1 cellular context compared by ENCODE assay signal in genomic region chr13:46181799-46182490, GRCh38.
TF ChIP-seq lines count a peak whose summit lies in the region.

Gene LCP1, minus strand, starts transcription at chr13:46182177. Its CDS starts 22,515 bp downstream, at chr13:46159662.

TF ChIP-seq in GM12878, 131 proteins besides CTCF, POLR2A, EP300 and RAD21 (continued from another document and continues in another):
- no peak for TF ChIP-seq BCLAF1 (IDR thresholded peaks at IDR 0.05)
- 0 out of 2 replicates have a peak, but pooled peaks have one; percentile 52 for TF ChIP-seq PAX8 (IDR thresholded peaks at IDR 0.05)
- peak; percentile 90 for TF ChIP-seq ZNF687 (IDR thresholded peaks at IDR 0.05)
- TF ChIP-seq RBBP5 (conservative IDR thresholded peaks at IDR 0.05), result no peak
- no peak for TF ChIP-seq SUPT20H (IDR thresholded peaks at IDR 0.05; ENCODE audit: borderline replicate concordance, control insufficient read depth, low read depth, low read length)
- TF ChIP-seq TAF1 (IDR thresholded peaks at IDR 0.05; ENCODE audit: borderline replicate concordance, low read depth, low read length), result peak; percentile 97
- no peak for TF ChIP-seq HCFC1 (IDR thresholded peaks at IDR 0.05; ENCODE audit: low read length)
- no peak for TF ChIP-seq ASH2L (IDR thresholded peaks at IDR 0.05; ENCODE audit: borderline replicate concordance, low read depth)
- TF ChIP-seq JUNB (IDR thresholded peaks at IDR 0.05), result peak; percentile 54
- TF ChIP-seq E2F8 (IDR thresholded peaks at IDR 0.05; ENCODE audit: low read depth, partially characterized antibody), result no peak
- TF ChIP-seq MLLT1 (IDR thresholded peaks at IDR 0.05), result peak; percentile 98
- peak; percentile 96 for TF ChIP-seq POU2F2 (IDR thresholded peaks at IDR 0.05; ENCODE audit: borderline replicate concordance, low read depth, low read length)
- TF ChIP-seq TBL1XR1 (IDR thresholded peaks at IDR 0.05; ENCODE audit: low read depth, low read length), result 0 out of 2 replicates have a peak, but pooled peaks have one; percentile 13
- no peak for TF ChIP-seq NRF1 (conservative IDR thresholded peaks at IDR 0.05; ENCODE audit: low read depth, low read length)
- no peak for TF ChIP-seq SREBF2 (IDR thresholded peaks at IDR 0.05; ENCODE audit: low read length)
- no peak for TF ChIP-seq STAT1 (conservative IDR thresholded peaks at IDR 0.05)
- no peak for TF ChIP-seq TCF12 (IDR thresholded peaks at IDR 0.05; ENCODE audit: low read depth, low read length)
- no peak for TF ChIP-seq HDAC6 (IDR thresholded peaks at IDR 0.05; ENCODE audit: unreplicated experiment)
- peak; percentile 100 for TF ChIP-seq PML (IDR thresholded peaks at IDR 0.05; ENCODE audit: low read length)
- TF ChIP-seq ZNF217 (IDR thresholded peaks at IDR 0.05), result no peak
- no peak; the same call in 1 of the 2 replicates for TF ChIP-seq GATAD2B (conservative IDR thresholded peaks at IDR 0.05; ENCODE audit: low read depth)
- 0 out of 2 replicates have a peak, but pooled peaks have one; percentile 14 for TF ChIP-seq RCOR1 (conservative IDR thresholded peaks at IDR 0.05; ENCODE audit: low read depth, low read length)
- 0 out of 2 replicates have a peak, but pooled peaks have one; percentile 17 for TF ChIP-seq RB1 (IDR thresholded peaks at IDR 0.05; ENCODE audit: borderline replicate concordance)
- no peak for TF ChIP-seq FOXK2 (IDR thresholded peaks at IDR 0.05)
- no peak for TF ChIP-seq STAT3 (IDR thresholded peaks at IDR 0.05; ENCODE audit: low read depth, low read length)
- 0 out of 2 replicates have a peak, but pooled peaks have one; percentile 31 for TF ChIP-seq EED (IDR thresholded peaks at IDR 0.05; ENCODE audit: low read depth)
- peak; percentile 12 for TF ChIP-seq SP1 (IDR thresholded peaks at IDR 0.05; ENCODE audit: low read depth, low read length)
- TF ChIP-seq POLR2AphosphoS5 (IDR thresholded peaks at IDR 0.05; ENCODE audit: low read length), result peak; percentile 100
- peak; percentile 51; the same call in 1 of the 2 replicates for TF ChIP-seq ATF2 (IDR thresholded peaks at IDR 0.05; ENCODE audit: low read length)
- peak; percentile 47; the same call in 1 of the 2 replicates for TF ChIP-seq ZBTB40 (IDR thresholded peaks at IDR 0.05; ENCODE audit: borderline replicate concordance)
- TF ChIP-seq MYC (IDR thresholded peaks at IDR 0.05; ENCODE audit: insufficient read depth, insufficient read length, insufficient replicate concordance, low read length, severe bottlenecking), result peak; percentile 66
- TF ChIP-seq BCL3 (IDR thresholded peaks at IDR 0.05; ENCODE audit: borderline replicate concordance, insufficient read depth, low read depth, low read length, poor library complexity, severe bottlenecking), result no peak
- no peak for TF ChIP-seq ZNF207 (IDR thresholded peaks at IDR 0.05; ENCODE audit: borderline replicate concordance)
- TF ChIP-seq ATF3 (IDR thresholded peaks at IDR 0.05; ENCODE audit: borderline replicate concordance, extremely low read depth, low read depth, low read length), result no peak
- TF ChIP-seq SREBF1 (IDR thresholded peaks at IDR 0.05; ENCODE audit: low read length), result no peak; the same call in 1 of the 2 replicates
- peak; percentile 36; the same call in 1 of the 2 replicates for TF ChIP-seq MAX (IDR thresholded peaks at IDR 0.05; ENCODE audit: low read depth, low read length)
- no peak for TF ChIP-seq YBX1 (IDR thresholded peaks at IDR 0.05)
